Comparison of ENCODE assay signal across 3 cellular contexts in genomic region chr9:23081377-23081776, GRCh38.
TF ChIP-seq lines count a peak whose summit lies in the region.

No MANE protein-coding gene starts in this region.

TF ChIP-seq in GM23338, 12 proteins besides CTCF, POLR2A, EP300 and RAD21:
- no peak for TF ChIP-seq NANOG (IDR thresholded peaks at IDR 0.05; ENCODE audit: borderline replicate concordance)
- TF ChIP-seq JUNB (IDR thresholded peaks at IDR 0.05; ENCODE audit: unreplicated experiment) = no peak
- TF ChIP-seq POLR2AphosphoS5 (IDR thresholded peaks at IDR 0.05; ENCODE audit: low read depth) = no peak
- TF ChIP-seq EZH2 (IDR thresholded peaks at IDR 0.05; ENCODE audit: low read depth, unreplicated experiment) = no peak
- TF ChIP-seq ZNF114 (CRISPR knock-in tag; IDR thresholded peaks at IDR 0.05) = no peak
- no peak for TF ChIP-seq STAT1 (IDR thresholded peaks at IDR 0.05; ENCODE audit: unreplicated experiment)

TF ChIP-seq in IMR-90, 13 proteins besides CTCF, POLR2A, EP300 and RAD21:
- TF ChIP-seq NFE2L2 (IDR thresholded peaks at IDR 0.05; ENCODE audit: low read depth, low read length) (no peak), ELK1 (IDR thresholded peaks at IDR 0.05; ENCODE audit: borderline replicate concordance, low read depth, low read length) (no peak), FOS (IDR thresholded peaks at IDR 0.05; ENCODE audit: low read depth, low read length) (no peak), USF2 (IDR thresholded peaks at IDR 0.05; ENCODE audit: low read depth, low read length) (no peak), MXI1 (IDR thresholded peaks at IDR 0.05; ENCODE audit: borderline replicate concordance, low read depth, low read length) (no peak), SMC3 (IDR thresholded peaks at IDR 0.05; ENCODE audit: low read depth, low read length) (no peak), RFX5 (IDR thresholded peaks at IDR 0.05; ENCODE audit: low read depth, low read length) (no peak), CEBPB (IDR thresholded peaks at IDR 0.05; ENCODE audit: low read depth, low read length) (no peak), CHD1 (IDR thresholded peaks at IDR 0.05; ENCODE audit: low read depth, low read length) (no peak), BHLHE40 (IDR thresholded peaks at IDR 0.05; ENCODE audit: low read depth, low read length) (no peak), MAFK (IDR thresholded peaks at IDR 0.05; ENCODE audit: low read depth, low read length) (no peak), MAZ (IDR thresholded peaks at IDR 0.05; ENCODE audit: borderline replicate concordance, low read depth, low read length) (no peak), RCOR1 (IDR thresholded peaks at IDR 0.05; ENCODE audit: insufficient replicate concordance, low read length) (no peak)
TF ChIP-seq in IMR-90: peak in this region for 0.

TF ChIP-seq in WTC11, 78 proteins besides CTCF, POLR2A, EP300 and RAD21:
- TF ChIP-seq GRHL2 (CRISPR knock-in tag; IDR thresholded peaks at IDR 0.05; ENCODE audit: insufficient replicate concordance, severe bottlenecking) (no peak), NR1H2 (CRISPR knock-in tag; IDR thresholded peaks at IDR 0.05) (no peak), HMGA2 (CRISPR knock-in tag; IDR thresholded peaks at IDR 0.05) (no peak), PRDM15 (CRISPR knock-in tag; IDR thresholded peaks at IDR 0.05) (no peak), ATF1 (CRISPR knock-in tag; IDR thresholded peaks at IDR 0.05) (no peak)
